ENCODE assay signal across 38 cellular contexts in the genomic region with DNA sequence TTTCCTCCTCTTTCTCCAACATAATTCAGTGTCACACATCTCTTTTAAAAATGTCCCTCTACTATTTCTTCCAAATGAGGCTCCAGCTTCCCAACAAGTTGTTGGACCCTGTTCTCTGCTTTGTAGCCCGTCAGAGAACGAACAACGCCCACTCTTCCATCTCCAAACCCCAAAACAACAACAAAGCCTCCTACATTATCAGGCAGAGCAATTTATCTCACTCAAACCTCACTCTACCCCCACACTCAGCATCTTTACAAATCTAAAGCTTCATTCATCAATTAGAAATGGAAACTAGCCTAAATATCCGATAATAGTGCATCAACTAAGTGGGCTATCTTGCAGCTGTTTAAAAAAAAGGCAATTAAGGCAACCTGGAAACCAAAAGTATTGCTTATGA. TPM values are rescaled to one million over a fixed set of nuclear protein-coding genes. Genes with fewer than 3 reads are reported as not detected.
"Had no signal": no experiment of that assay in that cellular context is flagged by ENCODE, and none has a peak within 500 bp of the region (broad histone marks: within the 10 kb centered on the region; RNA-seq: fewer than 3 reads in every experiment).

No MANE protein-coding gene starts in this region.

- H3K27me3 ChIP-seq: brain microvascular endothelial cell, Peyer's patch, SJSA1 had no signal

- DNase-seq: activated CD4-positive, alpha-beta T cell treated with anti-CD3 and anti-CD28 coated beads, Interleukin-2, amount 10 ng/mL, durations not matched to agents 24 days and 14 days; activated CD4-positive, alpha-beta T cell treated with anti-CD3 and anti-CD28 coated beads, Interleukin-2, amount 50 U/mL, for 4 hours; activated CD4-positive, CD25-positive, alpha-beta regulatory T cell; activated CD8-positive, alpha-beta T cell treated with anti-CD3 and anti-CD28 coated beads for 36 hours; activated effector memory CD4-positive, alpha-beta T cell treated with anti-CD3 and anti-CD28 coated beads, Interleukin-2, amount 50 U/mL, for 16 hours; activated naive CD4-positive, alpha-beta T cell; activated naive CD4-positive, alpha-beta T cell treated with anti-CD3 and anti-CD28 coated beads, Interleukin-2, amount 50 U/mL, for 16 hours; activated naive CD8-positive, alpha-beta T cell treated with anti-CD3 and anti-CD28 coated beads for 36 hours; activated T-cell treated with anti-CD3 and anti-CD28 coated beads, Interleukin-2, amount 50 U/mL, for 1 hour; activated T-cell treated with anti-CD3 and anti-CD28 coated beads, Interleukin-2, amount 50 U/mL, for 72 hours; amniotic stem cell; aorta; brain microvascular endothelial cell; KG1; MM.1S; MV-4-11; NCI-H1092; NCI-H1436 treated with DMSO at 0.1 percent for 48 hours; NCI-H1694 treated with DMSO at 0.1 percent for 48 hours; NCI-H2029; NCI-H2171; NCI-H510A; NCI-H526; NCI-H748 treated with DMSO at 0.1 percent for 48 hours; NK-92 treated with Interleukin-12 subunit alpha and Interleukin-12 subunit beta, amount 100 ng/mL, for 24 hours; PC-3; Peyer's patch; RPMI8226; SHP77 treated with DMSO at 0.1 percent for 48 hours; T-cell; T-helper 17 cell; T1000; WERI-Rb-1 had no signal

- H3K36me3 Mint-ChIP-seq: activated naive CD8-positive, alpha-beta T cell treated with anti-CD3 and anti-CD28 coated beads for 36 hours; T-cell had no signal

- H3K36me3 ChIP-seq: brain microvascular endothelial cell, Peyer's patch, SJSA1, WERI-Rb-1 had no signal

- H3K4me1 Mint-ChIP-seq: activated naive CD8-positive, alpha-beta T cell treated with anti-CD3 and anti-CD28 coated beads for 36 hours; activated T-helper 17 cell treated with anti-CD3 and anti-CD28 coated beads, Interleukin-2, amount 50 U/mL, for 72 hours; T-cell; T-helper 17 cell had no signal

- H3K27ac Mint-ChIP-seq: activated CD4-positive, alpha-beta T cell treated with anti-CD3 and anti-CD28 coated beads, Interleukin-2, amount 10 ng/mL, durations not matched to agents 24 days and 14 days; activated CD8-positive, alpha-beta T cell treated with anti-CD3 and anti-CD28 coated beads for 36 hours; activated naive CD8-positive, alpha-beta T cell treated with anti-CD3 and anti-CD28 coated beads for 36 hours; activated T-cell treated with anti-CD3 and anti-CD28 coated beads, Interleukin-2, amount 50 U/mL, for 72 hours; activated T-helper 17 cell treated with anti-CD3 and anti-CD28 coated beads, Interleukin-2, amount 50 U/mL, for 72 hours; T-cell; T-helper 17 cell had no signal

- H3K4me3 Mint-ChIP-seq: activated CD4-positive, alpha-beta T cell treated with anti-CD3 and anti-CD28 coated beads, Interleukin-2, amount 10 ng/mL, durations not matched to agents 24 days and 14 days; activated CD8-positive, alpha-beta T cell treated with anti-CD3 and anti-CD28 coated beads for 36 hours; activated naive CD8-positive, alpha-beta T cell treated with anti-CD3 and anti-CD28 coated beads for 36 hours; activated T-cell treated with anti-CD3 and anti-CD28 coated beads, Interleukin-2, amount 50 U/mL, for 72 hours; activated T-helper 17 cell treated with anti-CD3 and anti-CD28 coated beads, Interleukin-2, amount 50 U/mL, for 72 hours; T-cell; T-helper 17 cell had no signal

- H3K4me1 ChIP-seq: Peyer's patch, SJSA1 had no signal

- ATAC-seq: activated CD8-positive, alpha-beta T cell treated with anti-CD3 and anti-CD28 coated beads for 36 hours; activated T-cell treated with anti-CD3 and anti-CD28 coated beads, Interleukin-2, amount 50 U/mL, for 72 hours; activated T-helper 17 cell treated with anti-CD3 and anti-CD28 coated beads, Interleukin-2, amount 50 U/mL, for 72 hours; PC-3; SK-N-SH treated with all-trans-retinoic acid at 6 μM for 48 hours; T-cell; T-helper 17 cell had no signal

- H3K27me3 Mint-ChIP-seq: activated CD8-positive, alpha-beta T cell treated with anti-CD3 and anti-CD28 coated beads for 36 hours; activated naive CD8-positive, alpha-beta T cell treated with anti-CD3 and anti-CD28 coated beads for 36 hours had no signal

- H3K9me3 ChIP-seq: Peyer's patch, SJSA1 had no signal

- H3K4me3 ChIP-seq: Peyer's patch, SJSA1 had no signal

- H3K9me3 Mint-ChIP-seq: activated CD4-positive, alpha-beta T cell treated with anti-CD3 and anti-CD28 coated beads, Interleukin-2, amount 10 ng/mL, durations not matched to agents 24 days and 14 days; activated CD8-positive, alpha-beta T cell treated with anti-CD3 and anti-CD28 coated beads for 36 hours; activated naive CD8-positive, alpha-beta T cell treated with anti-CD3 and anti-CD28 coated beads for 36 hours; activated T-cell treated with anti-CD3 and anti-CD28 coated beads, Interleukin-2, amount 50 U/mL, for 72 hours; activated T-helper 17 cell treated with anti-CD3 and anti-CD28 coated beads, Interleukin-2, amount 50 U/mL, for 72 hours; T-cell had no signal

- H3K27ac ChIP-seq: brain microvascular endothelial cell, SJSA1, WERI-Rb-1 had no signal

RNA-seq across cellular contexts. Expression of gene SUPT20HL2, which starts 20.5 kb away (rescaled TPM):
- total RNA-seq: activated CD8-positive, alpha-beta memory T cell treated with anti-CD3 and anti-CD28 coated beads for 36 hours; activated CD8-positive, alpha-beta T cell treated with anti-CD3 and anti-CD28 coated beads for 36 hours; activated naive CD8-positive, alpha-beta T cell treated with anti-CD3 and anti-CD28 coated beads for 36 hours; activated T-cell treated with anti-CD3 and anti-CD28 coated beads, Interleukin-2, amount 50 U/mL, for 72 hours; activated T-helper 17 cell treated with anti-CD3 and anti-CD28 coated beads, Interleukin-2, amount 50 U/mL, for 72 hours; aorta; LHCN-M2; PC-3; Peyer's patch; SJSA1; T-cell; T-helper 17 cell had no signal
